18 cellular contexts compared by ENCODE assay signal in genomic region chrX:8323356-8323755, GRCh38.
DNase-seq lines count a peak whose midpoint lies in the region; ATAC-seq and TF ChIP-seq lines count a peak whose summit lies in the region.
"Had no signal": no experiment of that assay in that cellular context is flagged by ENCODE, and none has a peak within 500 bp of the region (broad histone marks: within the 10 kb centered on the region; RNA-seq: fewer than 3 reads in every experiment).

No MANE protein-coding gene starts in this region.

- CTCF ChIA-PET in PC-3 (lab: Charles Lee): interaction anchor here (0.6 kb wide), 1 partner anchor 322 kb away, joined by 3 read pairs; no protein-coding TSS in a partner anchor

- no peak overlapping the region for H3K9ac ChIP-seq in PC-3 (ENCODE audit: low read length)

- no peak overlapping the region for H3K4me2 ChIP-seq in PC-3 (ENCODE audit: low read length)

- TF ChIP-seq CTCF in GM12875 (IDR thresholded peaks at IDR 0.05; ENCODE audit: borderline replicate concordance, insufficient read depth, low read depth, low read length): peak; percentile 39
- peak; percentile 58 for TF ChIP-seq CTCF in PC-3 (conservative IDR thresholded peaks at IDR 0.05; ENCODE audit: low read depth, low read length)
- peak; percentile 51 for TF ChIP-seq CTCF in foreskin keratinocyte (conservative IDR thresholded peaks at IDR 0.05)
- TF ChIP-seq CTCF in tibial artery (IDR thresholded peaks at IDR 0.05): no peak

- H4K20me1 ChIP-seq in PC-3 (ENCODE audit: low read length): no peaks in the 10 kb centered on the region

- H3K27me3 ChIP-seq in PC-3 (ENCODE audit: low read length) (no peaks in the 10 kb centered on the region), foreskin keratinocyte (no peaks in the 10 kb centered on the region), tibial artery (no peaks in the 10 kb centered on the region)

- POLR2A ChIA-PET in PC-3 (lab: Charles Lee; ENCODE audit: unreplicated experiment): no interaction called here

- H3K36me3 ChIP-seq in PC-3 (ENCODE audit: low read depth, low read length) (no peaks in the 10 kb centered on the region), tibial artery (no peaks in the 10 kb centered on the region)

- no peak overlapping the region for H2AFZ ChIP-seq in PC-3 (ENCODE audit: low read length)

- H3K27ac ChIP-seq in PC-3 (ENCODE audit: low read length): no peak overlapping the region
- no peak overlapping the region for H3K27ac ChIP-seq in foreskin keratinocyte
- H3K27ac ChIP-seq in tibial artery: no peak overlapping the region

- H3K9me3 ChIP-seq in PC-3 (ENCODE audit: low read length): no peaks in the 10 kb centered on the region
- peaks cover 0 to 6% (median 4%) of the 10 kb centered on the region in 3 donors for H3K9me3 ChIP-seq in tibial artery

- no peak for ATAC-seq in PC-3
- no peak for ATAC-seq in foreskin keratinocyte
- no peak for ATAC-seq in GM18517 (IDR thresholded peaks at IDR 0.05; ENCODE audit: unreplicated experiment)
- no peak for ATAC-seq in GM19452 (IDR thresholded peaks at IDR 0.05; ENCODE audit: unreplicated experiment)

- no TSS peak for BruUV-seq in PC-3 (replicated peaks; lab: Mats Ljungman, UMichigan)

- no peaks in the 10 kb centered on the region for H3F3A ChIP-seq in PC-3 (ENCODE audit: low read length, unreplicated experiment)

- H3K9me2 ChIP-seq in PC-3 (replicated peaks; ENCODE audit: low read length): no peaks in the 10 kb centered on the region

- DNase-seq in COLO668 (lab: John Stamatoyannopoulos, UW; ENCODE audit: unreplicated experiment): peak; percentile 3
- DNase-seq in PC-3: peak; percentile 24
- no peak for DNase-seq in foreskin keratinocyte
- DNase-seq in H4 (ENCODE audit: low spot score): no peak
- DNase-seq in tibial artery: no peak
- DNase-seq: activated CD4-positive, alpha-beta T cell treated with anti-CD3 and anti-CD28 coated beads, Interleukin-2, amount 50 U/mL, for 4 hours; activated T-cell treated with anti-CD3 and anti-CD28 coated beads, Interleukin-2, amount 50 U/mL, for 48 hours; AML-193; effector memory CD4-positive, alpha-beta T cell; foreskin fibroblast; H7; NCI-H1105 treated with DMSO at 0.1 percent for 48 hours; SIG-M5; T1000 had no signal

- H3K4me3 ChIP-seq in GM12875 (ENCODE audit: low read depth, low read length): no peak overlapping the region
- no peak overlapping the region for H3K4me3 ChIP-seq in PC-3 (ENCODE audit: low read length)
- H3K4me3 ChIP-seq in tibial artery: no peak overlapping the region
- H3K4me3 ChIP-seq: lung had no signal

- intact Hi-C loops in PC-3 (cut with micrococcal nuclease): no loop called here
- intact Hi-C loops in tibial artery (cut with DNase I; ENCODE audit: low total_unique reads): no loop called here

- H3K79me2 ChIP-seq in PC-3 (ENCODE audit: low read length): no peaks in the 10 kb centered on the region

- H3K4me1 ChIP-seq in PC-3 (ENCODE audit: insufficient read depth, low read length): no peaks in the 10 kb centered on the region
- H3K4me1 ChIP-seq in foreskin keratinocyte: no peaks in the 10 kb centered on the region
- H3K4me1 ChIP-seq in tibial artery: no peaks in the 10 kb centered on the region

Comparison
In these comparisons a context has a peak if more than half of its experiments do, and no peak if none do; other contexts are left out.
1. DNase-seq: peak in COLO668 (single experiment) and PC-3 (single experiment); none in foreskin keratinocyte (0 of 2), H4 (single experiment) and tibial artery (0 of 2).
2. CTCF ChIP-seq: peak in GM12875 (single experiment), PC-3 (single experiment) and foreskin keratinocyte (single experiment); none in tibial artery (0 of 2).